ENCODE assay signal across 15 cellular contexts in the genomic region with DNA sequence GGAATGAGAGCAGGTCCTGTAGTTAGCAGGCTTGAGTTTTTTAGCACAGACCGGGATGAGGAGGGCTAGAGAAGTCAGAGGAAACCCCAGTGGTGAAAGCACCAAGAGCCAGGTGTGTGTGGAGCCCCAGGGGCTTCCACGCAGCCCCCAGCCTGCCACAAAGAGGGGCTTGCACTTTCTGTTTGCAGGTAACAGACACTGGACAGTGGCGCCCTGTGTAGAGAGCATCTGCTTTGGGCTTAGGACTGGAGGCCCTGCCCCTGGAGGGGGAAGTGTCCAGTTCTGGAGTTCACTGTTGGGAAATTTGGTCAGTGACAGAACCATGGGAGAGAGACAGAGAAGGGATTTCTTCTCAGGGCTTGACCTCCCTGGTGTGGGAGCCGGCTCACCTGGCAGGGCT. TPM values are rescaled to one million over a fixed set of nuclear protein-coding genes. Genes with fewer than 3 reads are reported as not detected.
"Had no signal": no experiment of that assay in that cellular context is flagged by ENCODE, and none has a peak within 500 bp of the region (broad histone marks: within the 10 kb centered on the region; RNA-seq: fewer than 3 reads in every experiment).

No MANE protein-coding gene starts in this region.

- H2AFZ ChIP-seq: hepatocyte had no signal

- H3K9me3 Mint-ChIP-seq: activated CD4-positive, alpha-beta memory T cell treated with anti-CD3 and anti-CD28 coated beads, Interleukin-2, amount 10 ng/mL, durations not matched to agents 7 days and 5 days had no signal

- H3K27me3 ChIP-seq: hepatocyte had no signal

- H3K4me2 ChIP-seq: hepatocyte had no signal

- H3K27ac ChIP-seq: hepatocyte had no signal

- H3K4me1 Mint-ChIP-seq: activated CD4-positive, alpha-beta T cell treated with anti-CD3 and anti-CD28 coated beads for 36 hours had no signal

- ATAC-seq: activated CD4-positive, alpha-beta T cell treated with anti-CD3 and anti-CD28 coated beads for 36 hours had no signal

- H3K27ac Mint-ChIP-seq: activated CD4-positive, alpha-beta memory T cell treated with anti-CD3 and anti-CD28 coated beads, Interleukin-2, amount 10 ng/mL, durations not matched to agents 7 days and 5 days; activated CD4-positive, alpha-beta T cell treated with anti-CD3 and anti-CD28 coated beads for 36 hours had no signal

- H3K79me2 ChIP-seq: hepatocyte had no signal

- H3K27me3 Mint-ChIP-seq: activated CD4-positive, alpha-beta T cell treated with anti-CD3 and anti-CD28 coated beads for 36 hours had no signal

- FAIRE-seq: astrocyte, kidney had no signal

- DNase-seq: activated CD4-positive, alpha-beta memory T cell treated with anti-CD3 and anti-CD28 coated beads, Interleukin-2, amount 10 ng/mL, durations not matched to agents 7 days and 5 days; activated CD4-positive, alpha-beta T cell treated with anti-CD3 and anti-CD28 coated beads for 36 hours; activated T-cell treated with anti-CD3 and anti-CD28 coated beads, Interleukin-2, amount 50 U/mL, for 48 hours; cerebellar nuclear complex; kidney; retina; SHP77 treated with DMSO at 0.1 percent for 48 hours; stimulated activated CD4-positive, alpha-beta T cell treated with anti-CD3 and anti-CD28 coated beads, Interleukin-15, amount 100 ng/mL, for 24 hours; stimulated activated CD4-positive, alpha-beta T cell treated with anti-CD3 and anti-CD28 coated beads, Interleukin-4, amount 100 ng/mL, for 24 hours; T-helper 2 cell; trophoblast cell had no signal

- H3K4me3 Mint-ChIP-seq: activated CD4-positive, alpha-beta memory T cell treated with anti-CD3 and anti-CD28 coated beads, Interleukin-2, amount 10 ng/mL, durations not matched to agents 7 days and 5 days; activated CD4-positive, alpha-beta T cell treated with anti-CD3 and anti-CD28 coated beads for 36 hours had no signal

- H3K4me3 ChIP-seq: hepatocyte had no signal

RNA-seq across cellular contexts. Expression of a gene that starts 19.5 kb away (rescaled TPM):
- total RNA-seq: activated CD4-positive, alpha-beta memory T cell treated with anti-CD3 and anti-CD28 coated beads, Interleukin-2, amount 10 ng/mL, durations not matched to agents 7 days and 5 days; activated CD4-positive, alpha-beta T cell treated with anti-CD3 and anti-CD28 coated beads for 36 hours had no signal

RNA-seq across cellular contexts. Expression of a gene that starts 52.7 kb away (rescaled TPM):
- total RNA-seq: activated CD4-positive, alpha-beta memory T cell treated with anti-CD3 and anti-CD28 coated beads, Interleukin-2, amount 10 ng/mL, durations not matched to agents 7 days and 5 days; activated CD4-positive, alpha-beta T cell treated with anti-CD3 and anti-CD28 coated beads for 36 hours; astrocyte; liver; mesenteric fat pad had no signal
- polyA plus RNA-seq: liver had no signal
